ENCODE assay signal across 10 cellular contexts in genomic region chr12:2690348-2691000, GRCh38.
A peak's percentile ranks its signal among the peaks of the same experiment; 100 is the strongest.
DNase-seq lines count a peak whose midpoint lies in the region; ATAC-seq, FAIRE-seq and TF ChIP-seq lines count a peak whose summit lies in the region.
"Had no signal": no experiment of that assay in that cellular context is flagged by ENCODE, and none has a peak within 500 bp of the region (broad histone marks: within the 10 kb centered on the region; RNA-seq: fewer than 3 reads in every experiment).

No MANE protein-coding gene starts in this region.

- H3K4me3 ChIP-seq in Caco-2 (ENCODE audit: low read depth, low read length) (no peak overlapping the region), Loucy (ENCODE audit: low read length, poor library complexity, severe bottlenecking) (peak overlapping the region; percentile 75), pancreas (peak overlapping the region; percentile 20 to 61 (median 32))

- H3K27me3 Mint-ChIP-seq in Caco-2 (ENCODE audit: insufficient read depth, unreplicated experiment) (peaks cover 41% of the 10 kb centered on the region), endothelial cell (ENCODE audit: unreplicated experiment) (peaks cover 14% of the 10 kb centered on the region)

- H3K27ac ChIP-seq in pancreas = no peak overlapping the region

- no peak for FAIRE-seq in pancreas (lab: Jason Lieb, UNC)
- FAIRE-seq: TTC549 had no signal

- H3K27ac Mint-ChIP-seq in Caco-2 (ENCODE audit: unreplicated experiment) (no peak overlapping the region), endothelial cell (ENCODE audit: unreplicated experiment) (no peak overlapping the region)

- peak overlapping the region; percentile 23 for H3K4me3 Mint-ChIP-seq in Caco-2 (ENCODE audit: unreplicated experiment)
- peak overlapping the region; percentile 89 for H3K4me3 Mint-ChIP-seq in endothelial cell (ENCODE audit: unreplicated experiment)

- H2AFZ ChIP-seq in Loucy (ENCODE audit: low read length) = peak overlapping the region; percentile 96

- H3K27me3 ChIP-seq in Caco-2 (replicated peaks; ENCODE audit: control insufficient read depth, insufficient read depth, low read length) (peaks cover 4% of the 10 kb centered on the region; the same call in 1 of the 2 replicates), Loucy (ENCODE audit: insufficient read depth, low read length, poor library complexity, severe bottlenecking) (no peaks in the 10 kb centered on the region), pancreas (no peaks in the 10 kb centered on the region)

- WGBS in pancreas, 2 donors = 71% methylated on average over 14 of the region's 14 CpGs

- peaks cover 7% of the 10 kb centered on the region for H3K4me1 Mint-ChIP-seq in Caco-2 (ENCODE audit: low read depth, unreplicated experiment)
- peaks cover 18% of the 10 kb centered on the region for H3K4me1 Mint-ChIP-seq in endothelial cell (ENCODE audit: unreplicated experiment)

- H3K9me3 Mint-ChIP-seq in Caco-2 (ENCODE audit: unreplicated experiment) (no peaks in the 10 kb centered on the region), endothelial cell (ENCODE audit: unreplicated experiment) (no peaks in the 10 kb centered on the region)

- H3F3A ChIP-seq in Loucy (ENCODE audit: low read depth) = no peaks in the 10 kb centered on the region

- TF ChIP-seq CTCF in Caco-2 (IDR thresholded peaks at IDR 0.05; ENCODE audit: insufficient read depth in 1 of 2, low read depth in 1 of 2, low read length in 1 of 2, severe bottlenecking in 1 of 2, unreplicated experiment in 1 of 2) (no peak), Loucy (conservative IDR thresholded peaks at IDR 0.05; ENCODE audit: low read length) (no peak), endothelial cell (IDR thresholded peaks at IDR 0.05; ENCODE audit: unreplicated experiment) (no peak), pancreas (IDR thresholded peaks at IDR 0.05) (no peak)

- H3K79me2 ChIP-seq in Loucy (ENCODE audit: insufficient read depth, low read length) = peaks cover 12% of the 10 kb centered on the region; the same call in 1 of the 2 replicates

- H3K36me3 ChIP-seq in Caco-2 (ENCODE audit: control insufficient read depth, insufficient read depth, low read length) = no peaks in the 10 kb centered on the region
- no peaks in the 10 kb centered on the region for H3K36me3 ChIP-seq in Loucy (ENCODE audit: insufficient read depth, low read length)
- no peaks in the 10 kb centered on the region for H3K36me3 ChIP-seq in pancreas

- peak overlapping the region; percentile 97 for H3K9ac ChIP-seq in Loucy (ENCODE audit: low read depth, low read length, poor library complexity, severe bottlenecking)

- peak overlapping the region; percentile 84 for H3K4me2 ChIP-seq in Loucy (ENCODE audit: low read depth, low read length, poor library complexity, severe bottlenecking)

- no peaks in the 10 kb centered on the region for H4K20me1 ChIP-seq in Loucy (ENCODE audit: insufficient read depth, low read length, poor library complexity, severe bottlenecking)

- DNase-seq in Caco-2 = peak in 1 of 2 experiments; percentile 33
- DNase-seq in endothelial cell (ENCODE audit: low spot score) = no peak
- no peak for DNase-seq in pancreas
- DNase-seq in hippocampal formation (lab: John Stamatoyannopoulos, UW) = no peak
- DNase-seq: NCI-H446 treated with DMSO at 0.1 percent for 48 hours had no signal

- H3K9me3 ChIP-seq in Caco-2 (no peaks in the 10 kb centered on the region), Loucy (ENCODE audit: insufficient read depth, low read depth, low read length) (no peaks in the 10 kb centered on the region), pancreas (no peaks in the 10 kb centered on the region)

- CTCF ChIA-PET in Caco-2 (lab: Charles Lee) = no interaction called here

- intact Hi-C loops in Caco-2 (cut with micrococcal nuclease; ENCODE audit: unreplicated experiment) = no loop called here
- intact Hi-C loops in pancreas (cut with DNase I) = no loop called here

- no peaks in the 10 kb centered on the region for H3K9me2 ChIP-seq in Loucy (replicated peaks; ENCODE audit: low read depth, low read length)

- H3K36me3 Mint-ChIP-seq in Caco-2 (ENCODE audit: insufficient read depth, unreplicated experiment) (no peaks in the 10 kb centered on the region), endothelial cell (ENCODE audit: low read depth, unreplicated experiment) (peaks cover 13% of the 10 kb centered on the region)

- H3K4me1 ChIP-seq in Caco-2 (no peaks in the 10 kb centered on the region), Loucy (ENCODE audit: insufficient read depth, low read length, poor library complexity, severe bottlenecking) (peaks cover 28% of the 10 kb centered on the region), pancreas (no peaks in the 10 kb centered on the region)

- ATAC-seq in pancreas (no peak), HG02623 (IDR thresholded peaks at IDR 0.05; ENCODE audit: unreplicated experiment) (no peak), GM19397 (IDR thresholded peaks at IDR 0.05; ENCODE audit: unreplicated experiment) (no peak), GM21619 (IDR thresholded peaks at IDR 0.05; ENCODE audit: unreplicated experiment) (no peak)

- POLR2A ChIA-PET in Caco-2 (lab: Charles Lee) = no interaction called here

- no TSS peak for BruUV-seq in Caco-2 (replicated peaks; lab: Mats Ljungman, UMichigan)
